Comparison of ENCODE assay signal across 9 cellular contexts in genomic region chrX:115949900-115950822, GRCh38.
DNase-seq lines count a peak whose midpoint lies in the region; ATAC-seq and TF ChIP-seq lines count a peak whose summit lies in the region.
"Had no signal": no experiment of that assay in that cellular context is flagged by ENCODE, and none has a peak within 500 bp of the region (broad histone marks: within the 10 kb centered on the region; RNA-seq: fewer than 3 reads in every experiment).

No MANE protein-coding gene starts in this region.

- no peak overlapping the region for H2AFZ ChIP-seq in neuron (ENCODE audit: low read depth, low read length)

- no peaks in the 10 kb centered on the region for H3K4me1 ChIP-seq in ascending aorta
- peaks cover 6% of the 10 kb centered on the region for H3K4me1 ChIP-seq in neuron (ENCODE audit: insufficient read depth, low read length)

- DNase-seq in NCI-H1694 (lab: John Stamatoyannopoulos, UW) (peak; percentile 65), ascending aorta (ENCODE audit: low spot score in 2 of 2) (peak in 1 of 2 donors; percentile 73), CD1c-positive myeloid dendritic cell (ENCODE audit: extremely low spot score) (no peak), CD14-positive monocyte (ENCODE audit: low spot score) (no peak), glomerular visceral epithelial cell (ENCODE audit: extremely low spot score) (no peak)

- peak; percentile 48 for ATAC-seq in GM18511 (IDR thresholded peaks at IDR 0.05; ENCODE audit: unreplicated experiment)
- ATAC-seq in GM18873 (IDR thresholded peaks at IDR 0.05; ENCODE audit: low FRiP score, unreplicated experiment) = no peak

- no peak overlapping the region for H3K27ac Mint-ChIP-seq in CD14-positive monocyte
- H3K27ac Mint-ChIP-seq: brain had no signal

- H3K27me3 ChIP-seq in ascending aorta = no peaks in the 10 kb centered on the region
- no peaks in the 10 kb centered on the region for H3K27me3 ChIP-seq in neuron (ENCODE audit: insufficient read depth, low read length)

- H3K4me3 ChIP-seq in ascending aorta = peak overlapping the region in 1 of 2 donors; percentile 31
- H3K4me3 ChIP-seq in neuron (ENCODE audit: low read length) = peak overlapping the region; percentile 30

- H3K36me3 Mint-ChIP-seq in CD14-positive monocyte = no peaks in the 10 kb centered on the region

- no peaks in the 10 kb centered on the region for H3K4me1 Mint-ChIP-seq in CD14-positive monocyte
- H3K4me1 Mint-ChIP-seq: brain had no signal

- H3K36me3 ChIP-seq in ascending aorta = no peaks in the 10 kb centered on the region
- no peaks in the 10 kb centered on the region for H3K36me3 ChIP-seq in neuron (ENCODE audit: insufficient read depth, low read length)

- TF ChIP-seq CTCF in ascending aorta (IDR thresholded peaks at IDR 0.05) = peak in 2 of 3 experiments; percentile 43 to 45
- TF ChIP-seq CTCF in CD14-positive monocyte (IDR thresholded peaks at IDR 0.05) = no peak

- no peak overlapping the region for H3K4me3 Mint-ChIP-seq in CD14-positive monocyte
- H3K4me3 Mint-ChIP-seq: brain had no signal

- H3K9me3 Mint-ChIP-seq in CD14-positive monocyte = peaks cover 0 to 22% (median 11%) of the 10 kb centered on the region in 7 donors

- no peak overlapping the region for H3K27ac ChIP-seq in ascending aorta

- intact Hi-C loops in ascending aorta (cut with DNase I) (no loop called here), CD14-positive monocyte (cut with micrococcal nuclease) (no loop called here)

- H3K27me3 Mint-ChIP-seq in CD14-positive monocyte (ENCODE audit: low read depth in 3 of 3) = peaks cover 0 to 14% (median 1%) of the 10 kb centered on the region in 3 donors
- H3K27me3 Mint-ChIP-seq: brain had no signal

- H3K9me3 ChIP-seq in ascending aorta = no peaks in the 10 kb centered on the region
- H3K9me3 ChIP-seq in neuron (ENCODE audit: low read length) = peaks cover 2% of the 10 kb centered on the region
